17 cellular contexts compared by ENCODE assay signal in the genomic region with DNA sequence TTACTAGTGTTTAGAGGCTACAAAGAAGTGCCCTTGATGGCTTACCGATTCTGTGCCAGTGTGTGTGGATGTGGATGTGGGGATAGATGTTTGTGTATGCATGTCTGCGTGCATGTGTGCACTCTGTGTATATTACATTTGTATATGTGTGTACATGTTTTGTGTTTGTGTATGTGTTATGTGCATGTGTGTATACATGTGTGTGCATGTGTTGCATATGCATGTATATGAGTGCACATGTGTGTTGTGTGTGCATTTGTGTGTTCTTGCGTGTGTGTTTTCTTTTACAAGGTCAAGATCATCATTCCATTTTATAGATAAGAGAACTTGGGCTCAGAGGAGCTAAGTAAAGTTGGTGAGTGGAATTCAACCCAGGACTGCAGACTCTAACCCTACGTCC.
"Had no signal": no experiment of that assay in that cellular context is flagged by ENCODE, and none has a peak within 500 bp of the region (broad histone marks: within the 10 kb centered on the region; RNA-seq: fewer than 3 reads in every experiment).

No MANE protein-coding gene starts in this region.

- H3K4me3 ChIP-seq: esophagus squamous epithelium, gastroesophageal sphincter, right atrium auricular region, tibial nerve, upper lobe of right lung had no signal

- H3K27ac Mint-ChIP-seq: naive thymus-derived CD4-positive, alpha-beta T cell; nephron progenitor cell; stimulated activated effector memory CD8-positive, alpha-beta T cell treated with anti-CD3 and anti-CD28 coated beads, Interleukin-12 subunit alpha, Interleukin-12 subunit beta, amount 100 ng/mL, for 72 hours had no signal

- H3K27ac ChIP-seq: esophagus squamous epithelium, gastroesophageal sphincter, right atrium auricular region, tibial nerve, upper lobe of right lung had no signal

- DNase-seq: dermis blood vessel endothelial cell; esophagus squamous epithelium; islet precursor cell; naive thymus-derived CD4-positive, alpha-beta T cell; nephron progenitor cell; small intestine; stimulated activated CD4-positive, alpha-beta T cell treated with anti-CD3 and anti-CD28 coated beads, Interleukin-12 subunit alpha, Interleukin-12 subunit beta, amount 100 ng/mL, for 4 hours; stimulated activated CD4-positive, alpha-beta T cell treated with anti-CD3 and anti-CD28 coated beads, Interleukin-4, amount 100 ng/mL, for 1 hour; stimulated activated CD8-positive, alpha-beta memory T cell treated with anti-CD3 and anti-CD28 coated beads, Interleukin-4, amount 100 ng/mL, for 48 hours; stimulated activated naive CD8-positive, alpha-beta T cell treated with anti-CD3 and anti-CD28 coated beads, Interleukin-15, Interleukin-2, amounts not matched to agents 100 U/mL and 50 U/mL, for 24 hours; upper lobe of right lung had no signal

- H3K27me3 ChIP-seq: esophagus squamous epithelium, gastroesophageal sphincter, right atrium auricular region, tibial nerve, upper lobe of right lung had no signal

- H3K4me1 Mint-ChIP-seq: naive thymus-derived CD4-positive, alpha-beta T cell; stimulated activated effector memory CD8-positive, alpha-beta T cell treated with anti-CD3 and anti-CD28 coated beads, Interleukin-12 subunit alpha, Interleukin-12 subunit beta, amount 100 ng/mL, for 72 hours had no signal

- H3K4me3 Mint-ChIP-seq: naive thymus-derived CD4-positive, alpha-beta T cell; nephron progenitor cell; stimulated activated effector memory CD8-positive, alpha-beta T cell treated with anti-CD3 and anti-CD28 coated beads, Interleukin-12 subunit alpha, Interleukin-12 subunit beta, amount 100 ng/mL, for 72 hours had no signal

- H3K36me3 Mint-ChIP-seq: naive thymus-derived CD4-positive, alpha-beta T cell; stimulated activated effector memory CD8-positive, alpha-beta T cell treated with anti-CD3 and anti-CD28 coated beads, Interleukin-12 subunit alpha, Interleukin-12 subunit beta, amount 100 ng/mL, for 72 hours had no signal

- H3K4me1 ChIP-seq: esophagus squamous epithelium, gastroesophageal sphincter, right atrium auricular region, tibial nerve, upper lobe of right lung had no signal

- H3K9me3 ChIP-seq: upper lobe of right lung had no signal

- H3K36me3 ChIP-seq: esophagus squamous epithelium, gastroesophageal sphincter, right atrium auricular region, tibial nerve, upper lobe of right lung had no signal

- FAIRE-seq: colon, small intestine had no signal

- ATAC-seq: gastroesophageal sphincter; left lobe of liver; naive thymus-derived CD4-positive, alpha-beta T cell; stimulated activated effector memory CD8-positive, alpha-beta T cell treated with anti-CD3 and anti-CD28 coated beads, Interleukin-12 subunit alpha, Interleukin-12 subunit beta, amount 100 ng/mL, for 72 hours; stimulated activated naive CD8-positive, alpha-beta T cell treated with anti-CD3 and anti-CD28 coated beads, Interleukin-15, Interleukin-2, amounts not matched to agents 100 U/mL and 50 U/mL, for 24 hours had no signal
